In the genomic region with DNA sequence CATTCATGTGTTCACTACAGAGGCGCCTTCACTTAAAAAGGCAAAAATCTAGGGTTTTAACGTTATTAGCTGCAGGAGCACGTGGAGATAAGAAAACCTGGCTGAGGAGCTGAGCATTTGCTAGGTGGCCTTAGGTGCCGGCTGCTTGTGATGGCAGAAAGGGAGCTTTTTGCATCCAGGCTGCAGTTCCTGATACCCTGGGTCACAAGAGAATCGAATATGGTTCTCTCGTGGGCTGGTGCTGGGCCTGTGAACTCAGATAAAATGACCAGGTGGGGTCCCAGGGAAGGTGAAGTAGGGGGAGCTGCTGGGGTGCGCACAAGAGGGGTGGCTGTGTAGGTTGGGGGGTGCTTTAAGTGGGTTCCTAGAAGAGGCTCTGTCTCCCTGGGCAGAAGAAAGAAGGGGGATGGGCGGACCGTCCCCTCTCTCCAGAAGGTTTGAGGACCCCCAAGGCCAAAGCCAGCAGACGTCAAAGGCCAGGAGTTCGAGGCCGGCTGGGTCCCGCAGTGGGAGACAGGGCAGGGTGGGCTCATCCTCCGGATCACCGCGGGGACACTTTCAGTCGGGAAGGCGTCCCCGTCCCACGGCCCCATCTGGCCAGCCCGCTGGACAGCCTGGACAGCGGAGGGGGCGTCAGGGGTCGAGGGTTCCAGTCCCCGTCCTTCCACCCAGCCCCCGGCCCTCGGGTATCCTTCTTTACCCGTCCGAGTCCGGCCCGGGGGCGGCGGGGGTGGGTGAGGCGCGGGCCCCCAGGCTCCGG, we compare ENCODE assay signal across 8 cellular contexts.
DNase-seq lines count a peak whose midpoint lies in the region; ATAC-seq and TF ChIP-seq lines count a peak whose summit lies in the region.

No MANE protein-coding gene starts in this region.

- ATAC-seq in SK-N-SH treated with all-trans-retinoic acid at 6 μM for 48 hours (peak; percentile 6), GM18519 (IDR thresholded peaks at IDR 0.05; ENCODE audit: low FRiP score, unreplicated experiment) (no peak)

- H3K4me1 ChIP-seq in parathyroid adenoma: no peaks in the 10 kb centered on the region

- H2AFZ ChIP-seq in parathyroid adenoma: peak overlapping the region; percentile 91

- no peaks in the 10 kb centered on the region for H3K27me3 ChIP-seq in parathyroid adenoma (ENCODE audit: control insufficient read depth, insufficient read depth, low read length)

- TF ChIP-seq CTCF in fibroblast of pulmonary artery (IDR thresholded peaks at IDR 0.05; ENCODE audit: low read length, missing control alignments) (no peak), parathyroid adenoma (IDR thresholded peaks at IDR 0.05) (no peak)

- H3K27ac ChIP-seq in parathyroid adenoma: peak overlapping the region; percentile 43

- peak overlapping the region; percentile 40 for H3K4me2 ChIP-seq in parathyroid adenoma (ENCODE audit: low read length)

- peaks cover 2% of the 10 kb centered on the region for H3K79me2 ChIP-seq in parathyroid adenoma

- H3K9ac ChIP-seq in parathyroid adenoma: no peak overlapping the region

- no peaks in the 10 kb centered on the region for H3K36me3 ChIP-seq in parathyroid adenoma (ENCODE audit: control insufficient read depth, insufficient read depth, low read length)

- no peaks in the 10 kb centered on the region for H3K9me3 ChIP-seq in parathyroid adenoma (ENCODE audit: control insufficient read depth, low read length)

- H3K4me3 ChIP-seq in GM08714 (ENCODE audit: low read length) (peak overlapping the region; percentile 32; the same call in 1 of the 2 replicates), fibroblast of pulmonary artery (replicated peaks; ENCODE audit: low read depth, low read length) (peak overlapping the region; percentile 57), parathyroid adenoma (ENCODE audit: low read depth, low read length) (peak overlapping the region; percentile 3)

- DNase-seq in fibroblast of pulmonary artery (ENCODE audit: low read depth) (no peak), NCI-H2029 (lab: John Stamatoyannopoulos, UW) (no peak), MV-4-11 (lab: John Stamatoyannopoulos, UW) (no peak), NCI-H774 (lab: John Stamatoyannopoulos, UW) (no peak)

TF ChIP-seq in SK-N-SH treated with all-trans-retinoic acid at 6 μM for 48 hours, 23 proteins besides CTCF, POLR2A, EP300 and RAD21:
- TF ChIP-seq CSDC2 (CRISPR knock-in tag; IDR thresholded peaks at IDR 0.05) (no peak), TOX (CRISPR knock-in tag; IDR thresholded peaks at IDR 0.05; ENCODE audit: borderline replicate concordance) (no peak), ZNF8 (CRISPR knock-in tag; IDR thresholded peaks at IDR 0.05) (no peak)
- TF ChIP-seq, protein P1, sequence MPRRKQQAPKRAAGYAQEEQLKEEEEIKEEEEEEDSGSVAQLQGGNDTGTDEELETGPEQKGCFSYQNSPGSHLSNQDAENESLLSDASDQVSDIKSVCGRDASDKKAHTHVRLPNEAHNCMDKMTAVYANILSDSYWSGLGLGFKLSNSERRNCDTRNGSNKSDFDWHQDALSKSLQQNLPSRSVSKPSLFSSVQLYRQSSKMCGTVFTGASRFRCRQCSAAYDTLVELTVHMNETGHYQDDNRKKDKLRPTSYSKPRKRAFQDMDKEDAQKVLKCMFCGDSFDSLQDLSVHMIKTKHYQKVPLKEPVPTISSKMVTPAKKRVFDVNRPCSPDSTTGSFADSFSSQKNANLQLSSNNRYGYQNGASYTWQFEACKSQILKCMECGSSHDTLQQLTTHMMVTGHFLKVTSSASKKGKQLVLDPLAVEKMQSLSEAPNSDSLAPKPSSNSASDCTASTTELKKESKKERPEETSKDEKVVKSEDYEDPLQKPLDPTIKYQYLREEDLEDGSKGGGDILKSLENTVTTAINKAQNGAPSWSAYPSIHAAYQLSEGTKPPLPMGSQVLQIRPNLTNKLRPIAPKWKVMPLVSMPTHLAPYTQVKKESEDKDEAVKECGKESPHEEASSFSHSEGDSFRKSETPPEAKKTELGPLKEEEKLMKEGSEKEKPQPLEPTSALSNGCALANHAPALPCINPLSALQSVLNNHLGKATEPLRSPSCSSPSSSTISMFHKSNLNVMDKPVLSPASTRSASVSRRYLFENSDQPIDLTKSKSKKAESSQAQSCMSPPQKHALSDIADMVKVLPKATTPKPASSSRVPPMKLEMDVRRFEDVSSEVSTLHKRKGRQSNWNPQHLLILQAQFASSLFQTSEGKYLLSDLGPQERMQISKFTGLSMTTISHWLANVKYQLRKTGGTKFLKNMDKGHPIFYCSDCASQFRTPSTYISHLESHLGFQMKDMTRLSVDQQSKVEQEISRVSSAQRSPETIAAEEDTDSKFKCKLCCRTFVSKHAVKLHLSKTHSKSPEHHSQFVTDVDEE (CRISPR knock-in tag; IDR thresholded peaks at IDR 0.05): no peak
TF ChIP-seq in SK-N-SH treated with all-trans-retinoic acid at 6 μM for 48 hours: peak in this region for 0.

Comparison
In these comparisons a context has a peak if more than half of its experiments do, and no peak if none do; other contexts are left out.
1. H3K4me3 ChIP-seq: peak in every context shown above with its lines; median percentile 57 in fibroblast of pulmonary artery; 32 in GM08714; 3 in parathyroid adenoma.